Comparison of ENCODE assay signal across 15 cellular contexts in the genomic region with DNA sequence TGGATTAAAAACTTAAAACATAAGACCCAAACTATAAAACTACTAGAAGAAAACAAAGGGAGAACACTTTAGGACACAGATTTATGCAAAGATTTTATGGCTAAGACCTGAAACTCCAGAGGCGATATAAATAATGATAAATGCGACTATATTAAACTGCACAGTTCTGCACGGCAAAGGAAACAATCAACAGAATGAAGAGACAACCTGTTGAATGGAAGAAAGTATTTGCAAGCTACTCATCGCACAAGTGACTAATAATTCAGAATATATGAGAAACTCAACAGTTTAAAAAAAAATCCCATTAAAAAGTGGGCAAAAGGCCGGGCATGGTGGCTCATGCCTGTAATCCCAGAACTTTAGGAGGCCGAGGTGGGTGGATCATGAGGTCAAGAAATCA.
DNase-seq lines count a peak whose midpoint lies in the region; ATAC-seq and TF ChIP-seq lines count a peak whose summit lies in the region.
"Had no signal": no experiment of that assay in that cellular context is flagged by ENCODE, and none has a peak within 500 bp of the region (broad histone marks: within the 10 kb centered on the region; RNA-seq: fewer than 3 reads in every experiment).

No MANE protein-coding gene starts in this region.

- no peaks in the 10 kb centered on the region for H3K27me3 Mint-ChIP-seq in T-helper 1 cell treated with Interleukin-12 subunit alpha and Interleukin-12 subunit beta and Interleukin-4 antibody, amounts not matched to agents 30 μg/mL and 1 μg/mL, for 36 hours (ENCODE audit: low read depth)
- H3K27me3 Mint-ChIP-seq in T-cell, result no peaks in the 10 kb centered on the region
- no peaks in the 10 kb centered on the region for H3K27me3 Mint-ChIP-seq in central memory CD8-positive, alpha-beta T cell
- H3K27me3 Mint-ChIP-seq in osteocyte (ENCODE audit: unreplicated experiment), result no peaks in the 10 kb centered on the region
- H3K27me3 Mint-ChIP-seq in activated CD4-positive, alpha-beta memory T cell treated with anti-CD3 and anti-CD28 coated beads for 36 hours, result no peaks in the 10 kb centered on the region
- H3K27me3 Mint-ChIP-seq: CD4-positive, CD25-positive, alpha-beta regulatory T cell had no signal

- DNase-seq in T-helper 1 cell (no peak), T-cell (no peak), osteocyte (ENCODE audit: extremely low spot score, unreplicated experiment) (no peak), HuH-7 (ENCODE audit: low spot score) (no peak), cerebellum (ENCODE audit: low spot score) (no peak)
- DNase-seq in central memory CD8-positive, alpha-beta T cell (ENCODE audit: low spot score in 2 of 2), result no peak
- no peak for DNase-seq in activated CD4-positive, alpha-beta memory T cell treated with anti-CD3 and anti-CD28 coated beads for 36 hours
- DNase-seq: Calu3, H7, KG1, NCI-H1694 treated with DMSO at 0.1 percent for 48 hours, Right ventricle myocardium superior had no signal

- peaks cover 36% of the 10 kb centered on the region for H3K4me1 Mint-ChIP-seq in T-helper 1 cell treated with Interleukin-12 subunit alpha and Interleukin-12 subunit beta and Interleukin-4 antibody, amounts not matched to agents 30 μg/mL and 1 μg/mL, for 36 hours (ENCODE audit: low read depth)
- H3K4me1 Mint-ChIP-seq in T-cell (peaks cover 45 to 59% (median 50%) of the 10 kb centered on the region in 3 donors), osteocyte (ENCODE audit: unreplicated experiment) (peaks cover 23% of the 10 kb centered on the region)
- H3K4me1 Mint-ChIP-seq in central memory CD8-positive, alpha-beta T cell, result peaks cover 55% of the 10 kb centered on the region
- peaks cover 48% of the 10 kb centered on the region for H3K4me1 Mint-ChIP-seq in activated CD4-positive, alpha-beta memory T cell treated with anti-CD3 and anti-CD28 coated beads for 36 hours (ENCODE audit: low read depth)

- peaks cover 22% of the 10 kb centered on the region for H3K36me3 Mint-ChIP-seq in T-helper 1 cell treated with Interleukin-12 subunit alpha and Interleukin-12 subunit beta and Interleukin-4 antibody, amounts not matched to agents 30 μg/mL and 1 μg/mL, for 36 hours (ENCODE audit: low read depth)
- H3K36me3 Mint-ChIP-seq in T-cell (peaks cover 30% of the 10 kb centered on the region), osteocyte (ENCODE audit: unreplicated experiment) (peaks cover 36% of the 10 kb centered on the region)
- peaks cover 4% of the 10 kb centered on the region for H3K36me3 Mint-ChIP-seq in central memory CD8-positive, alpha-beta T cell (ENCODE audit: insufficient read depth)
- H3K36me3 Mint-ChIP-seq in activated CD4-positive, alpha-beta memory T cell treated with anti-CD3 and anti-CD28 coated beads for 36 hours, result peaks cover 22% of the 10 kb centered on the region

- CTCF ChIA-PET in T-cell (lab: Charles Lee), result no interaction called here
- CTCF ChIA-PET in activated CD4-positive, alpha-beta memory T cell treated with anti-CD3 and anti-CD28 coated beads for 36 hours (lab: Charles Lee), result interaction anchor here (0.6 kb wide), 1 partner anchor 104 kb away, joined by 3 read pairs; no protein-coding TSS in a partner anchor

- peak overlapping the region; percentile 25 for H3K4me3 Mint-ChIP-seq in T-helper 1 cell treated with Interleukin-12 subunit alpha and Interleukin-12 subunit beta and Interleukin-4 antibody, amounts not matched to agents 30 μg/mL and 1 μg/mL, for 36 hours
- peak overlapping the region in 2 of 3 donors; percentile 24 to 25 for H3K4me3 Mint-ChIP-seq in T-cell
- H3K4me3 Mint-ChIP-seq in central memory CD8-positive, alpha-beta T cell, result peak overlapping the region; percentile 16
- no peak overlapping the region for H3K4me3 Mint-ChIP-seq in osteocyte (ENCODE audit: unreplicated experiment)
- H3K4me3 Mint-ChIP-seq in activated CD4-positive, alpha-beta memory T cell treated with anti-CD3 and anti-CD28 coated beads for 36 hours, result no peak overlapping the region

- peak overlapping the region; percentile 2 for H3K27ac Mint-ChIP-seq in T-helper 1 cell treated with Interleukin-12 subunit alpha and Interleukin-12 subunit beta and Interleukin-4 antibody, amounts not matched to agents 30 μg/mL and 1 μg/mL, for 36 hours
- peak overlapping the region; percentile 4 to 6 for H3K27ac Mint-ChIP-seq in T-cell
- no peak overlapping the region for H3K27ac Mint-ChIP-seq in central memory CD8-positive, alpha-beta T cell (ENCODE audit: low read depth)
- peak overlapping the region; percentile 3 for H3K27ac Mint-ChIP-seq in osteocyte (ENCODE audit: unreplicated experiment)
- no peak overlapping the region for H3K27ac Mint-ChIP-seq in activated CD4-positive, alpha-beta memory T cell treated with anti-CD3 and anti-CD28 coated beads for 36 hours

- intact Hi-C loops in activated CD4-positive, alpha-beta memory T cell treated with anti-CD3 and anti-CD28 coated beads for 36 hours (cut with micrococcal nuclease), result no loop called here

- POLR2A ChIA-PET in T-cell (lab: Charles Lee), result interaction anchor here (0.7 kb wide), 2 partner anchors 10 to 237 kb away, joined by 12 to 17 read pairs; no protein-coding TSS in a partner anchor
- POLR2A ChIA-PET in activated CD4-positive, alpha-beta memory T cell treated with anti-CD3 and anti-CD28 coated beads for 36 hours (lab: Charles Lee), result no interaction called here

- no peak for ATAC-seq in T-cell (replicated peaks in 1 of 4)
- ATAC-seq in central memory CD8-positive, alpha-beta T cell (replicated peaks; ENCODE audit: extremely low read depth, poor library complexity, severe bottlenecking), result no peak
- ATAC-seq: HepG2 had no signal

- H3K9me3 Mint-ChIP-seq in T-helper 1 cell treated with Interleukin-12 subunit alpha and Interleukin-12 subunit beta and Interleukin-4 antibody, amounts not matched to agents 30 μg/mL and 1 μg/mL, for 36 hours, result peaks cover 20% of the 10 kb centered on the region
- H3K9me3 Mint-ChIP-seq in T-cell (peaks cover 11 to 14% (median 13%) of the 10 kb centered on the region in 3 donors), osteocyte (ENCODE audit: unreplicated experiment) (peaks cover 25% of the 10 kb centered on the region)
- H3K9me3 Mint-ChIP-seq in central memory CD8-positive, alpha-beta T cell, result no peaks in the 10 kb centered on the region
- H3K9me3 Mint-ChIP-seq in activated CD4-positive, alpha-beta memory T cell treated with anti-CD3 and anti-CD28 coated beads for 36 hours, result peaks cover 23% of the 10 kb centered on the region

- no peak for TF ChIP-seq CTCF in osteocyte (IDR thresholded peaks at IDR 0.05)

Comparison
In these comparisons a context has a peak if more than half of its experiments do, and no peak if none do; other contexts are left out.
1. H3K27ac Mint-ChIP-seq: peak in T-helper 1 cell treated with Interleukin-12 subunit alpha and Interleukin-12 subunit beta and Interleukin-4 antibody, amounts not matched to agents 30 μg/mL and 1 μg/mL, for 36 hours (single experiment), T-cell (2 of 2) and osteocyte (single experiment); none in central memory CD8-positive, alpha-beta T cell (single experiment) and activated CD4-positive, alpha-beta memory T cell treated with anti-CD3 and anti-CD28 coated beads for 36 hours (single experiment).
2. H3K4me3 Mint-ChIP-seq: peak in T-helper 1 cell treated with Interleukin-12 subunit alpha and Interleukin-12 subunit beta and Interleukin-4 antibody, amounts not matched to agents 30 μg/mL and 1 μg/mL, for 36 hours (single experiment), T-cell (2 of 3) and central memory CD8-positive, alpha-beta T cell (single experiment); none in osteocyte (single experiment) and activated CD4-positive, alpha-beta memory T cell treated with anti-CD3 and anti-CD28 coated beads for 36 hours (single experiment).